16 cellular contexts compared by ENCODE assay signal in the genomic region with DNA sequence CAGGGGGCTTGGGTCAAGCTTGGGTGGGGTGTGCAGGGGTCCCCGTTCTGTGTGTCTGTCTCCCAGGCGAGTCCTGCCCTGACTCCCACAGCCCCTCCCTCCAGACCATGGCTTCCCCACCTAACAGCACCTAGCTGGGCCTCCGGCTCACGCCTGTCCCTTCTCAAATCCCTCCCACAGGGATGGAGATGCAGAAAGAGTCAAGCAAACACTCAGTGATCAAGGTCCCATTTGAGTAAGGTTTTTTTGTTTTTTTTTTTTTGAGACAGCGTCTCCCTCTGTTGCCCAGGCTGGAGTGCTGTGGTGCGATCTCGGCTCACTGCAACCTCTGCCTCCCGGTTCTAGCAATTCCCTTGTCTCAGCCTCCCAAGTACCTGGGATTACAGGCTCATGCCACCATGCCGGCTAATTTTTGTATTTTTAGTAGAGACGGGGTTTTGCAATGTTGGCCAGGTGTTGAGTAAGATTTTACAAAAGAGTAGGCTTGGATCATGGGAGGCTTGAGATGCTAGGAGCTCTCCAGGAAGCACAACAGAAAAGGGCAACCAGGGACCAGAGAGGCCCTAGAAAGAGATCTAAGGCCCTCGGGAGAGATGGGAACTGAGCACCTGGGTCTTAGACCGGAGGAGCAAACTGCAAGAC. TPM values are rescaled to one million over a fixed set of nuclear protein-coding genes. Genes with fewer than 3 reads are reported as not detected.
A peak's percentile ranks its signal among the peaks of the same experiment; 100 is the strongest.
DNase-seq lines count a peak whose midpoint lies in the region; ATAC-seq, FAIRE-seq and TF ChIP-seq lines count a peak whose summit lies in the region.
"Had no signal": no experiment of that assay in that cellular context is flagged by ENCODE, and none has a peak within 500 bp of the region (broad histone marks: within the 10 kb centered on the region; RNA-seq: fewer than 3 reads in every experiment).

No MANE protein-coding gene starts in this region.

- H3K79me2 ChIP-seq in K562 (ENCODE audit: control insufficient read depth, insufficient read depth, low read length): peaks cover 10% of the 10 kb centered on the region

- no peak for FAIRE-seq in K562 (lab: Jason Lieb, UNC)

- no peak overlapping the region for H3K4me2 ChIP-seq in K562 (ENCODE audit: insufficient read depth, low read length)

- no peak overlapping the region for H3K9ac ChIP-seq in K562 (ENCODE audit: insufficient read depth in 1 of 2, low read depth in 2 of 2, low read length in 2 of 2)

- H3K4me3 ChIP-seq in K562 (no peak overlapping the region), MG63 (no peak overlapping the region), spleen (no peak overlapping the region)
- H3K4me3 ChIP-seq: gastroesophageal sphincter, transverse colon had no signal

- no peaks in the 10 kb centered on the region for H3K27me3 ChIP-seq in CD4-positive, alpha-beta T cell (ENCODE audit: control insufficient read depth, insufficient read depth, low read length)
- H3K27me3 ChIP-seq in K562 (ENCODE audit: control insufficient read depth in 2 of 2, insufficient read depth in 2 of 2, low read length in 2 of 2) (no peaks in the 10 kb centered on the region), MG63 (no peaks in the 10 kb centered on the region), spleen (replicated peaks in 1 of 7) (no peaks in the 10 kb centered on the region)
- H3K27me3 ChIP-seq: gastroesophageal sphincter, transverse colon had no signal

- 91% methylated on average over 5 of the region's 12 CpGs for WGBS in K562 (ENCODE audit: insufficient coverage, low coverage, missing lambda C conversion rate)
- WGBS in spleen, 5 donors: 85 to 94% (median 89%) methylated on average over 12 of the region's 12 CpGs

- CTCF ChIA-PET in CD4-positive, alpha-beta T cell (lab: Charles Lee): interaction anchor here (0.8 kb wide), 1 partner anchor 156 kb away, joined by 3 read pairs; no protein-coding TSS in a partner anchor
- CTCF ChIA-PET in K562 (lab: Yijun Ruan, JAX; ENCODE audit: low intra/inter-chr PET ratio): no interaction called here

- in situ Hi-C loops in K562 (cut with MboI): no loop called here

- no peaks in the 10 kb centered on the region for H3K9me3 Mint-ChIP-seq in CD4-positive, alpha-beta T cell

- no peak overlapping the region for H2AFZ ChIP-seq in K562 (ENCODE audit: low read depth, low read length)

- H3K9me3 ChIP-seq in CD4-positive, alpha-beta T cell (ENCODE audit: control insufficient read depth, low read length): no peaks in the 10 kb centered on the region
- no peaks in the 10 kb centered on the region for H3K9me3 ChIP-seq in KOPT-K1 (ENCODE audit: insufficient read depth, low read length, poor library complexity, severe bottlenecking)
- H3K9me3 ChIP-seq in K562 (replicated peaks; ENCODE audit: control insufficient read depth, insufficient read depth, low read depth, low read length): no peaks in the 10 kb centered on the region
- no peaks in the 10 kb centered on the region for H3K9me3 ChIP-seq in MG63
- H3K9me3 ChIP-seq in spleen: no peaks in the 10 kb centered on the region
- H3K9me3 ChIP-seq: gastroesophageal sphincter, transverse colon had no signal

- H3K36me3 ChIP-seq in KOPT-K1 (ENCODE audit: insufficient read depth, low read length) (peaks cover 30% of the 10 kb centered on the region), K562 (ENCODE audit: control insufficient read depth, insufficient read depth, low read length) (peaks cover 21% of the 10 kb centered on the region; the same call in 1 of the 3 replicates), MG63 (no peaks in the 10 kb centered on the region), spleen (peaks cover 0 to 46% (median 19%) of the 10 kb centered on the region in 6 donors)
- H3K36me3 ChIP-seq: transverse colon had no signal

- H3K4me1 ChIP-seq in K562 (replicated peaks in 1 of 2; ENCODE audit: control insufficient read depth in 2 of 2, insufficient read depth in 2 of 2, low read length in 2 of 2) (peaks cover 3 to 19% of the 10 kb centered on the region in 2 experiments; a peak in 3 of 5 replicates), spleen (peaks cover 6 to 52% (median 28%) of the 10 kb centered on the region in 6 donors)

- H4K20me1 ChIP-seq in K562 (replicated peaks; ENCODE audit: control insufficient read depth, insufficient read depth, low read length): no peaks in the 10 kb centered on the region

- no peak for TF ChIP-seq CTCF in CD4-positive, alpha-beta T cell (IDR thresholded peaks at IDR 0.05)
- no peak for TF ChIP-seq CTCF in K562 (IDR thresholded peaks at IDR 0.05 in 2 of 3, conservative IDR thresholded peaks at IDR 0.05 in 1 of 3; ENCODE audit: insufficient read depth in 2 of 3, low read depth in 1 of 3, low read length in 3 of 3)
- no peak for TF ChIP-seq CTCF in spleen (IDR thresholded peaks at IDR 0.05 in 8 of 11, conservative IDR thresholded peaks at IDR 0.05 in 3 of 11)

- intact Hi-C loops in CD4-positive, alpha-beta T cell (cut with DNase I, micrococcal nuclease): no loop called here
- intact Hi-C loops in K562 (cut with micrococcal nuclease) (no loop called here), spleen (cut with DNase I; ENCODE audit: low total_unique reads) (no loop called here)

- TF ChIP-seq RAD21 in K562 (CRISPR knock-in tag; conservative IDR thresholded peaks at IDR 0.05 in 1 of 2, IDR thresholded peaks at IDR 0.05 in 1 of 2): no peak

- H3K9me1 ChIP-seq in K562 (ENCODE audit: control insufficient read depth, insufficient read depth, low read length): no peaks in the 10 kb centered on the region

- peak overlapping the region; percentile 34 for H3K4me3 Mint-ChIP-seq in CD4-positive, alpha-beta T cell

- H3K27ac Mint-ChIP-seq in CD4-positive, alpha-beta T cell: peak overlapping the region; percentile 93

- no peak overlapping the region for H3K27ac ChIP-seq in CD4-positive, alpha-beta T cell (ENCODE audit: low read depth, low read length)
- H3K27ac ChIP-seq in KOPT-K1 (ENCODE audit: low read depth, low read length, poor library complexity, severe bottlenecking) (peak overlapping the region; percentile 63), K562 (ENCODE audit: extremely low read depth, low read depth, low read length) (no peak overlapping the region), spleen (no peak overlapping the region)
- H3K27ac ChIP-seq: gastroesophageal sphincter, transverse colon had no signal

- peaks cover 46% of the 10 kb centered on the region for H3K4me1 Mint-ChIP-seq in CD4-positive, alpha-beta T cell (ENCODE audit: low read depth)

- no peak for ATAC-seq in CD4-positive, alpha-beta T cell (ENCODE audit: poor library complexity)
- no peak for ATAC-seq in K562
- ATAC-seq: gastroesophageal sphincter, Panc1, SK-N-SH treated with all-trans-retinoic acid at 6 μM for 48 hours had no signal

- TF ChIP-seq POLR2A in K562 (conservative IDR thresholded peaks at IDR 0.05) (0 out of 2 replicates have a peak, but pooled peaks have one; percentile 18), spleen (IDR thresholded peaks at IDR 0.05) (no peak)

- POLR2A ChIA-PET in CD4-positive, alpha-beta T cell (lab: Charles Lee): interaction anchor here (0.9 kb wide), 1 partner anchor 68 kb away, joined by 3 read pairs; no protein-coding TSS in a partner anchor
- POLR2A ChIA-PET in K562 (lab: Yijun Ruan, JAX): no interaction called here

- BruUV-seq in K562 (replicated peaks; lab: Mats Ljungman, UMichigan): no TSS peak

- no peaks in the 10 kb centered on the region for H3K27me3 Mint-ChIP-seq in CD4-positive, alpha-beta T cell

- TF ChIP-seq EP300 in K562 (IDR thresholded peaks at IDR 0.05; ENCODE audit: low read length): no peak

- peaks cover 52% of the 10 kb centered on the region for H3K36me3 Mint-ChIP-seq in CD4-positive, alpha-beta T cell (ENCODE audit: low read depth)

- DNase-seq in CD4-positive, alpha-beta T cell: no peak
- DNase-seq in K562 (ENCODE audit: extremely low read depth in 1 of 4, low spot score in 3 of 4): no peak
- no peak for DNase-seq in MG63
- DNase-seq in spleen: no peak
- DNase-seq in stimulated activated CD8-positive, alpha-beta memory T cell treated with anti-CD3 and anti-CD28 coated beads, Interleukin-4, amount 100 ng/mL, for 48 hours: no peak
- DNase-seq: activated CD8-positive, alpha-beta memory T cell treated with anti-CD3 and anti-CD28 coated beads for 24 hours; activated gamma-delta T cell; Calu3; cortex of kidney; NCI-H1048; stimulated activated CD4-positive, alpha-beta T cell treated with anti-CD3 and anti-CD28 coated beads, Interleukin-4, amount 100 ng/mL, for 24 hours; transverse colon had no signal

RNA-seq across cellular contexts. Expression of a gene that starts 5.7 kb away (rescaled TPM):
- 1 to 10 TPM; 7.4 to 8.0 TPM for total RNA-seq in CD4-positive, alpha-beta T cell
- total RNA-seq in K562 (2011; cell fraction: chromatin; rRNA removed; ENCODE audit: low replicate concordance): 10.1 and 16.3 TPM in 2 replicates
- 8.8 and 9.8 TPM in 2 replicates for total RNA-seq in K562 (2011; cell fraction: nucleolus; rRNA removed)
- total RNA-seq in K562 (2011; cell fraction: nucleoplasm; rRNA removed): 10.0 and 11.8 TPM in 2 replicates
- 4.3 and 6.4 TPM in 2 replicates for total RNA-seq in K562 (2014; rRNA removed)
- total RNA-seq in K562 (2014; rRNA removed; fragmentation: Illumina TruSeq; extraction: Trizol): 3.0 and 3.7 TPM in 2 replicates
- 6.4 and 6.8 TPM in 2 replicates for total RNA-seq in K562 (2015; rRNA removed; fragmentation: Illumina TruSeq; extraction: Trizol)
- 9.1 and 9.6 TPM in 2 replicates for total RNA-seq in K562 (2021)
- 5.1 and 6.0 TPM in 2 replicates for polyA plus RNA-seq in K562 (2011; rRNA removed)
- 4.1 and 8.9 TPM in 2 replicates for polyA plus RNA-seq in K562 (2011; cell fraction: cytosol; rRNA removed)
- polyA plus RNA-seq in K562 (2011; cell fraction: nucleus; rRNA removed): 3.5 and 7.3 TPM in 2 replicates
- polyA plus RNA-seq in K562 (2012): 7.0 and 7.2 TPM in 2 replicates
- 6.6 and 7.4 TPM in 2 replicates for polyA plus RNA-seq in K562 (2014; fragmentation: Illumina TruSeq; extraction: Trizol)
- polyA plus RNA-seq in K562 (2014; fragmentation: Nextera tagmentation; extraction: Ambion mirVana): 1 to 10 TPM; 4.7 to 8.4 TPM
- polyA plus RNA-seq in K562 (2014; rRNA removed): 4.4 and 6.0 TPM in 2 replicates
- 6.0 and 7.8 TPM in 2 replicates for polyA minus RNA-seq in K562 (2011; rRNA and poly(A)+ RNA removed)
- 2.6 and 5.6 TPM in 2 replicates for polyA minus RNA-seq in K562 (2011; cell fraction: cytosol; rRNA and poly(A)+ RNA removed)
- polyA minus RNA-seq in K562 (2011; cell fraction: nucleus; rRNA and poly(A)+ RNA removed): 1.3 and 1.8 TPM in 2 replicates
- total RNA-seq in MG63 (2014; rRNA removed; shearing (Covaris generic); ENCODE audit: low replicate concordance): not detected in 2 replicates
- 10 to 100 TPM; 14.8 to 23.6 (median 17.6) TPM for total RNA-seq in spleen
- polyA plus RNA-seq in spleen: 10 to 100 TPM in 1 of 3 donors, 1 to 10 TPM in 2; 4.5 to 12.7 (median 6.8) TPM

RNA-seq across cellular contexts. Expression of a gene that starts 12.6 kb away (rescaled TPM):
- total RNA-seq in CD4-positive, alpha-beta T cell: 10 to 100 TPM; 13.9 to 14.8 TPM
- 12.1 and 20.9 TPM in 2 replicates for total RNA-seq in K562 (2011; cell fraction: chromatin; rRNA removed; ENCODE audit: low replicate concordance)
- total RNA-seq in K562 (2011; cell fraction: nucleolus; rRNA removed): 11.8 and 13.8 TPM in 2 replicates
- total RNA-seq in K562 (2011; cell fraction: nucleoplasm; rRNA removed): 19.7 and 42.2 TPM in 2 replicates
- total RNA-seq in K562 (2014; rRNA removed) (12.4 and 15.1 TPM in 2 replicates), K562 (2014; rRNA removed; fragmentation: Illumina TruSeq; extraction: Trizol) (14.4 and 15.6 TPM in 2 replicates), K562 (2015; rRNA removed; fragmentation: Illumina TruSeq; extraction: Trizol) (15.8 and 15.9 TPM in 2 replicates), K562 (2021) (90.1 and 90.9 TPM in 2 replicates), spleen (10 to 100 TPM; 23.5 to 72.4 (median 54.2) TPM)
- polyA plus RNA-seq in K562 (2011; rRNA removed) (44.4 and 54.7 TPM in 2 replicates), K562 (2014; fragmentation: Illumina TruSeq; extraction: Trizol) (116 and 118 TPM in 2 replicates), K562 (2014; fragmentation: Nextera tagmentation; extraction: Ambion mirVana) (100 to 1,000 TPM; 226 to 285 TPM), K562 (2014; rRNA removed) (55.5 and 59.8 TPM in 2 replicates), spleen (10 to 100 TPM; 42.8 to 60.3 (median 45.2) TPM)
- 47.1 and 53.6 TPM in 2 replicates for polyA plus RNA-seq in K562 (2011; cell fraction: cytosol; rRNA removed)
- 24.0 and 25.6 TPM in 2 replicates for polyA plus RNA-seq in K562 (2011; cell fraction: nucleus; rRNA removed)
- polyA plus RNA-seq in K562 (2012): 76.3 and 80.4 TPM in 2 replicates
- polyA minus RNA-seq in K562 (2011; rRNA and poly(A)+ RNA removed): 24.1 and 28.9 TPM in 2 replicates
- polyA minus RNA-seq in K562 (2011; cell fraction: cytosol; rRNA and poly(A)+ RNA removed): 30.9 and 31.5 TPM in 2 replicates
- 4.7 and 7.6 TPM in 2 replicates for polyA minus RNA-seq in K562 (2011; cell fraction: nucleus; rRNA and poly(A)+ RNA removed)
- 2.0 and 2.1 TPM in 2 replicates for total RNA-seq in MG63 (2014; rRNA removed; shearing (Covaris generic); ENCODE audit: low replicate concordance)

RNA-seq across cellular contexts. Expression of a gene that starts 14.0 kb away (rescaled TPM):
- 1 to 10 TPM; 4.3 to 6.5 TPM for total RNA-seq in CD4-positive, alpha-beta T cell
- total RNA-seq in K562 (2011; cell fraction: chromatin; rRNA removed; ENCODE audit: low replicate concordance): 10.6 and 19.4 TPM in 2 replicates
- total RNA-seq in K562 (2011; cell fraction: nucleolus; rRNA removed): 12.4 and 13.3 TPM in 2 replicates
- total RNA-seq in K562 (2011; cell fraction: nucleoplasm; rRNA removed): 9.5 and 12.7 TPM in 2 replicates
- 1.6 and 2.4 TPM in 2 replicates for total RNA-seq in K562 (2014; rRNA removed)
- total RNA-seq in K562 (2014; rRNA removed; fragmentation: Illumina TruSeq; extraction: Trizol): 0.80 and 1.1 TPM in 2 replicates
- 1.5 and 1.9 TPM in 2 replicates for total RNA-seq in K562 (2015; rRNA removed; fragmentation: Illumina TruSeq; extraction: Trizol)
- 3.3 and 5.0 TPM in 2 replicates for total RNA-seq in K562 (2021)
- 1.6 TPM in 2 replicates for polyA plus RNA-seq in K562 (2011; rRNA removed)
- 2.4 and 2.5 TPM in 2 replicates for polyA plus RNA-seq in K562 (2011; cell fraction: cytosol; rRNA removed)
- 2.4 and 2.7 TPM in 2 replicates for polyA plus RNA-seq in K562 (2011; cell fraction: nucleus; rRNA removed)
- 2.3 and 2.9 TPM in 2 replicates for polyA plus RNA-seq in K562 (2012)
- 2.2 and 2.7 TPM in 2 replicates for polyA plus RNA-seq in K562 (2014; fragmentation: Illumina TruSeq; extraction: Trizol)
- 1 to 10 TPM; 1.4 to 2.0 TPM for polyA plus RNA-seq in K562 (2014; fragmentation: Nextera tagmentation; extraction: Ambion mirVana)
- 1.7 and 4.0 TPM in 2 replicates for polyA plus RNA-seq in K562 (2014; rRNA removed)
- 2.8 and 3.4 TPM in 2 replicates for polyA minus RNA-seq in K562 (2011; rRNA and poly(A)+ RNA removed)
- polyA minus RNA-seq in K562 (2011; cell fraction: cytosol; rRNA and poly(A)+ RNA removed): 0.73 and 2.1 TPM in 2 replicates
- 6.7 and 7.0 TPM in 2 replicates for polyA minus RNA-seq in K562 (2011; cell fraction: nucleus; rRNA and poly(A)+ RNA removed)
- 0.20 TPM in 1 of 2 replicates, not detected in the other for total RNA-seq in MG63 (2014; rRNA removed; shearing (Covaris generic); ENCODE audit: low replicate concordance)
- 10 to 100 TPM; 11.4 to 31.5 (median 27.6) TPM for total RNA-seq in spleen
- polyA plus RNA-seq in spleen: 10 to 100 TPM in 1 of 3 donors, 1 to 10 TPM in 2; 5.4 to 17.2 (median 7.9) TPM

RNA-seq across cellular contexts. Expression of a gene that starts 44.5 kb away (rescaled TPM):
- total RNA-seq in CD4-positive, alpha-beta T cell: not detected
- total RNA-seq in K562 (2011; cell fraction: chromatin; rRNA removed; ENCODE audit: low replicate concordance): 5.5 and 9.0 TPM in 2 replicates
- total RNA-seq in K562 (2011; cell fraction: nucleolus; rRNA removed): 9.2 and 9.3 TPM in 2 replicates
- total RNA-seq in K562 (2011; cell fraction: nucleoplasm; rRNA removed): 7.9 and 8.4 TPM in 2 replicates
- total RNA-seq in K562 (2014; rRNA removed) (29.3 and 38.4 TPM in 2 replicates), K562 (2014; rRNA removed; fragmentation: Illumina TruSeq; extraction: Trizol) (6.6 and 6.8 TPM in 2 replicates), K562 (2015; rRNA removed; fragmentation: Illumina TruSeq; extraction: Trizol) (5.9 and 7.1 TPM in 2 replicates), K562 (2021) (43.2 and 43.6 TPM in 2 replicates), spleen (10 to 100 TPM in 1 of 7 donors, 1 to 10 TPM in 5, not detected in 1; 2.5 to 14.0 (median 7.2) TPM)
- polyA plus RNA-seq in K562 (2011; rRNA removed) (16.7 and 39.5 TPM in 2 replicates), K562 (2014; fragmentation: Illumina TruSeq; extraction: Trizol) (57.9 and 62.9 TPM in 2 replicates), K562 (2014; fragmentation: Nextera tagmentation; extraction: Ambion mirVana) (100 to 1,000 TPM; 160 to 166 TPM), K562 (2014; rRNA removed) (49.5 and 58.1 TPM in 2 replicates), spleen (1 to 10 TPM; 1.2 to 3.7 (median 2.1) TPM)
- polyA plus RNA-seq in K562 (2011; cell fraction: cytosol; rRNA removed): 27.9 and 68.7 TPM in 2 replicates
- polyA plus RNA-seq in K562 (2011; cell fraction: nucleus; rRNA removed): 10.0 and 16.1 TPM in 2 replicates
- polyA plus RNA-seq in K562 (2012): 41.8 and 64.6 TPM in 2 replicates
- polyA minus RNA-seq in K562 (2011; rRNA and poly(A)+ RNA removed): 12.6 and 31.1 TPM in 2 replicates
- 10.2 and 18.5 TPM in 2 replicates for polyA minus RNA-seq in K562 (2011; cell fraction: cytosol; rRNA and poly(A)+ RNA removed)
- 3.0 TPM in 2 replicates for polyA minus RNA-seq in K562 (2011; cell fraction: nucleus; rRNA and poly(A)+ RNA removed)
- 3.6 and 4.5 TPM in 2 replicates for total RNA-seq in MG63 (2014; rRNA removed; shearing (Covaris generic); ENCODE audit: low replicate concordance)
- total RNA-seq: gastroesophageal sphincter had no signal

RNA-seq across cellular contexts. Expression of a gene that starts 50.4 kb away (rescaled TPM):
- 10 to 100 TPM; 18.8 to 20.6 TPM for total RNA-seq in CD4-positive, alpha-beta T cell
- 9.8 and 25.1 TPM in 2 replicates for total RNA-seq in K562 (2011; cell fraction: chromatin; rRNA removed; ENCODE audit: low replicate concordance)
- 18.3 and 21.7 TPM in 2 replicates for total RNA-seq in K562 (2011; cell fraction: nucleolus; rRNA removed)
- 14.8 and 18.6 TPM in 2 replicates for total RNA-seq in K562 (2011; cell fraction: nucleoplasm; rRNA removed)
- total RNA-seq in K562 (2014; rRNA removed) (7.8 and 8.2 TPM in 2 replicates), K562 (2014; rRNA removed; fragmentation: Illumina TruSeq; extraction: Trizol) (7.1 and 7.2 TPM in 2 replicates), K562 (2015; rRNA removed; fragmentation: Illumina TruSeq; extraction: Trizol) (5.2 and 5.3 TPM in 2 replicates), K562 (2021) (6.2 and 6.6 TPM in 2 replicates), spleen (10 to 100 TPM; 44.3 to 72.8 (median 53.7) TPM)
- polyA plus RNA-seq in K562 (2011; rRNA removed) (6.8 and 12.6 TPM in 2 replicates), K562 (2014; fragmentation: Illumina TruSeq; extraction: Trizol) (9.1 and 12.0 TPM in 2 replicates), K562 (2014; fragmentation: Nextera tagmentation; extraction: Ambion mirVana) (10 to 100 TPM; 20.4 to 20.8 TPM), K562 (2014; rRNA removed) (11.4 and 14.3 TPM in 2 replicates), spleen (10 to 100 TPM; 50.9 to 53.1 (median 51.0) TPM)
- 6.6 and 11.1 TPM in 2 replicates for polyA plus RNA-seq in K562 (2011; cell fraction: cytosol; rRNA removed)
- 5.5 and 10.5 TPM in 2 replicates for polyA plus RNA-seq in K562 (2011; cell fraction: nucleus; rRNA removed)
- 6.7 and 14.8 TPM in 2 replicates for polyA plus RNA-seq in K562 (2012)
- 6.3 and 11.5 TPM in 2 replicates for polyA minus RNA-seq in K562 (2011; rRNA and poly(A)+ RNA removed)
- polyA minus RNA-seq in K562 (2011; cell fraction: cytosol; rRNA and poly(A)+ RNA removed): 4.2 and 6.1 TPM in 2 replicates
- polyA minus RNA-seq in K562 (2011; cell fraction: nucleus; rRNA and poly(A)+ RNA removed): 6.1 and 7.0 TPM in 2 replicates
- 0.76 TPM in 1 of 2 replicates, not detected in the other for total RNA-seq in MG63 (2014; rRNA removed; shearing (Covaris generic); ENCODE audit: low replicate concordance)
